In genomic region chr7:45407730-45408406, GRCh38 we compare ENCODE assay signal across 18 cellular contexts.
DNase-seq lines count a peak whose midpoint lies in the region; ATAC-seq and TF ChIP-seq lines count a peak whose summit lies in the region.
"Had no signal": no experiment of that assay in that cellular context is flagged by ENCODE, and none has a peak within 500 bp of the region (broad histone marks: within the 10 kb centered on the region; RNA-seq: fewer than 3 reads in every experiment).

No MANE protein-coding gene starts in this region.

- H3K4me3 Mint-ChIP-seq in stimulated activated naive CD8-positive, alpha-beta T cell treated with anti-CD3 and anti-CD28 coated beads, Interleukin-15, amount 100 ng/mL, for 72 hours, result no peak overlapping the region
- H3K4me3 Mint-ChIP-seq: activated naive CD8-positive, alpha-beta T cell treated with anti-CD3 and anti-CD28 coated beads, Interleukin-2, amount 10 ng/mL, durations not matched to agents 7 days and 5 days; naive thymus-derived CD8-positive, alpha-beta T cell; stimulated activated naive B cell treated with anti-CD40 and anti-IgM and Interleukin-4, amounts not matched to agents 10 μg/mL and 1 μg/mL and 100 μg/mL, for 72 hours had no signal

- H3K4me1 ChIP-seq in BE2C (no peaks in the 10 kb centered on the region), MM.1S (ENCODE audit: low read length) (peaks cover 74% of the 10 kb centered on the region)

- no peaks in the 10 kb centered on the region for H3K79me2 ChIP-seq in MM.1S (ENCODE audit: low read length)

- DNase-seq in BE2C (peak; percentile 45), GM10248 (ENCODE audit: extremely low spot score) (peak; percentile 11), SK-N-DZ (ENCODE audit: low spot score) (peak; percentile 32), iPS DF 19.7 (ENCODE audit: low read depth, low spot score) (peak; percentile 35), NCI-H510A treated with DMSO at 0.1 percent for 48 hours (lab: John Stamatoyannopoulos, UW) (no peak), MM.1S (no peak)
- DNase-seq in stimulated activated naive CD8-positive, alpha-beta T cell treated with anti-CD3 and anti-CD28 coated beads, Interleukin-15, amount 100 ng/mL, for 72 hours, result no peak
- DNase-seq: activated CD8-positive, alpha-beta memory T cell treated with anti-CD3 and anti-CD28 coated beads, Interleukin-2, amount 50 U/mL, for 4 hours; activated naive CD8-positive, alpha-beta T cell treated with anti-CD3 and anti-CD28 coated beads, Interleukin-2, amount 10 ng/mL, durations not matched to agents 7 days and 5 days; cerebellar nuclear complex; EL; erythroblast; naive thymus-derived CD8-positive, alpha-beta T cell; NCI-H1930; stimulated activated naive B cell treated with anti-CD40 and anti-IgM and Interleukin-4, amounts not matched to agents 10 μg/mL and 1 μg/mL and 100 μg/mL, for 72 hours; SW 1271 had no signal

- CTCF ChIA-PET in GM10248 (lab: Yijun Ruan, JAX), result interaction anchor here (0.7 kb wide), 1 partner anchor 15 kb away, joined by 3 read pairs; no protein-coding TSS in a partner anchor

- H3K9me3 ChIP-seq in BE2C (no peaks in the 10 kb centered on the region), MM.1S (replicated peaks; ENCODE audit: insufficient read depth, low read length) (no peaks in the 10 kb centered on the region)

- peaks cover 42% of the 10 kb centered on the region for H3K27me3 Mint-ChIP-seq in stimulated activated naive CD8-positive, alpha-beta T cell treated with anti-CD3 and anti-CD28 coated beads, Interleukin-15, amount 100 ng/mL, for 72 hours

- H3K4me2 ChIP-seq in MM.1S (ENCODE audit: low read depth, low read length), result no peak overlapping the region
- H3K4me2 ChIP-seq: BLaER1 had no signal

- peaks cover 14 to 28% of the 10 kb centered on the region in 2 donors for H3K9me3 Mint-ChIP-seq in stimulated activated naive CD8-positive, alpha-beta T cell treated with anti-CD3 and anti-CD28 coated beads, Interleukin-15, amount 100 ng/mL, for 72 hours

- H3K27me3 ChIP-seq in BE2C (no peaks in the 10 kb centered on the region), MM.1S (replicated peaks; ENCODE audit: insufficient read depth, low read length) (no peaks in the 10 kb centered on the region)
- H3K27me3 ChIP-seq: BLaER1 had no signal

- peak; percentile 49 for TF ChIP-seq CTCF in BE2C (IDR thresholded peaks at IDR 0.05; ENCODE audit: low read depth, low read length)
- TF ChIP-seq CTCF in GM10248 (IDR thresholded peaks at IDR 0.05; ENCODE audit: control extremely low read depth, extremely low read depth, low read depth, missing control alignments), result no peak
- no peak for TF ChIP-seq CTCF in MM.1S (IDR thresholded peaks at IDR 0.05; ENCODE audit: low read length)

- no peak overlapping the region for H3K27ac ChIP-seq in MM.1S (ENCODE audit: low read length)
- H3K27ac ChIP-seq: BLaER1 had no signal

- peak overlapping the region in 1 of 2 donors; percentile 19 for H3K27ac Mint-ChIP-seq in stimulated activated naive CD8-positive, alpha-beta T cell treated with anti-CD3 and anti-CD28 coated beads, Interleukin-15, amount 100 ng/mL, for 72 hours
- H3K27ac Mint-ChIP-seq: activated naive CD8-positive, alpha-beta T cell treated with anti-CD3 and anti-CD28 coated beads, Interleukin-2, amount 10 ng/mL, durations not matched to agents 7 days and 5 days; stimulated activated naive B cell treated with anti-CD40 and anti-IgM and Interleukin-4, amounts not matched to agents 10 μg/mL and 1 μg/mL and 100 μg/mL, for 72 hours had no signal

- H3K36me3 ChIP-seq in BE2C (no peaks in the 10 kb centered on the region), MM.1S (replicated peaks; ENCODE audit: insufficient read depth, low read length) (no peaks in the 10 kb centered on the region)

- H2AFZ ChIP-seq in MM.1S (ENCODE audit: low read length), result no peak overlapping the region

- no peak overlapping the region for H3K9ac ChIP-seq in MM.1S (ENCODE audit: low read length)
- H3K9ac ChIP-seq: BLaER1 had no signal

- H4K20me1 ChIP-seq in MM.1S (ENCODE audit: insufficient read depth, low read length), result no peaks in the 10 kb centered on the region
- H4K20me1 ChIP-seq: BLaER1 had no signal

- H3F3A ChIP-seq in MM.1S (ENCODE audit: insufficient read depth, low read length), result peaks cover 13% of the 10 kb centered on the region; the same call in 1 of the 2 replicates

- H3K4me3 ChIP-seq in BE2C (ENCODE audit: low read depth, low read length), result no peak overlapping the region
- H3K4me3 ChIP-seq in MM.1S (ENCODE audit: low read length), result no peak overlapping the region
- H3K4me3 ChIP-seq: BLaER1 had no signal

- H3K4me1 Mint-ChIP-seq in stimulated activated naive CD8-positive, alpha-beta T cell treated with anti-CD3 and anti-CD28 coated beads, Interleukin-15, amount 100 ng/mL, for 72 hours, result peaks cover 11% of the 10 kb centered on the region
- H3K4me1 Mint-ChIP-seq: naive thymus-derived CD8-positive, alpha-beta T cell; stimulated activated naive B cell treated with anti-CD40 and anti-IgM and Interleukin-4, amounts not matched to agents 10 μg/mL and 1 μg/mL and 100 μg/mL, for 72 hours had no signal

- POLR2A ChIA-PET in GM10248 (lab: Yijun Ruan, JAX), result no interaction called here

- no peaks in the 10 kb centered on the region for H3K9me2 ChIP-seq in MM.1S (replicated peaks; ENCODE audit: insufficient read depth, low read length)

- ATAC-seq in HG02884 (IDR thresholded peaks at IDR 0.05; ENCODE audit: unreplicated experiment), result no peak
- no peak for ATAC-seq in stimulated activated naive CD8-positive, alpha-beta T cell treated with anti-CD3 and anti-CD28 coated beads, Interleukin-15, amount 100 ng/mL, for 72 hours
- ATAC-seq: naive thymus-derived CD8-positive, alpha-beta T cell; stimulated activated naive B cell treated with anti-CD40 and anti-IgM and Interleukin-4, amounts not matched to agents 10 μg/mL and 1 μg/mL and 100 μg/mL, for 72 hours had no signal

Comparison
In these comparisons a context has a peak if more than half of its experiments do, and no peak if none do; other contexts are left out.
1. DNase-seq: peak in BE2C (single experiment), GM10248 (single experiment), SK-N-DZ (single experiment) and iPS DF 19.7 (single experiment); none in stimulated activated naive CD8-positive, alpha-beta T cell treated with anti-CD3 and anti-CD28 coated beads, Interleukin-15, amount 100 ng/mL, for 72 hours (0 of 2), NCI-H510A treated with DMSO at 0.1 percent for 48 hours (single experiment) and MM.1S (single experiment).